ENCODE assay signal across 20 cellular contexts in the genomic region with DNA sequence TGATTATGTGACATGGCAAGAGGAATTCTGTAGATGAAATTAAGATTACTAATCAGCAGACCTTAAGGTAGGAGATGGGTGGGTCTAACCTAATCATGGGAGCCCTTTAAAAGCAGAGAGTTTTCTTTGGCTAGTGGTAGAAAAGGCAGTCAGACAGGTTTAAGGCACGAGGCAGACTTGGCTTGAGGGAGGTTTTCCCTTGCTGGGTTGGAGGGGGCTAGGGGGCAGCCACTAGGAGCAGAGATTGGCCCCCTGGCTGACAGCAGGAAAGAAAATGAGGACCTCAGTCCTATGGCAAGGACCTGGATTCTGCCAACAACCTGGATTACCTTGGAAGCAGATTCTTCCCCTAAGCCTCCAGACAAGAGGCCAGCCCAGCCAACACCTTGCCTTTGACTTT. TPM values are rescaled to one million over a fixed set of nuclear protein-coding genes. Genes with fewer than 3 reads are reported as not detected.
DNase-seq lines count a peak whose midpoint lies in the region; ATAC-seq, FAIRE-seq and TF ChIP-seq lines count a peak whose summit lies in the region.
"Had no signal": no experiment of that assay in that cellular context is flagged by ENCODE, and none has a peak within 500 bp of the region (broad histone marks: within the 10 kb centered on the region; RNA-seq: fewer than 3 reads in every experiment).

No MANE protein-coding gene starts in this region.

- TF ChIP-seq CTCF in Calu3 (IDR thresholded peaks at IDR 0.05; ENCODE audit: unreplicated experiment), result no peak
- TF ChIP-seq CTCF in WTC11 (IDR thresholded peaks at IDR 0.05), result no peak
- no peak for TF ChIP-seq CTCF in kidney (IDR thresholded peaks at IDR 0.05; ENCODE audit: borderline replicate concordance, extremely low read depth, insufficient read depth)
- TF ChIP-seq CTCF in GM13977 (IDR thresholded peaks at IDR 0.05; ENCODE audit: extremely low read depth, insufficient read depth, missing control alignments), result no peak

- CTCF ChIA-PET in Calu3 (lab: Charles Lee) (interaction anchor here (0.7 to 1.8 kb wide), 2 partner anchors 31 to 89 kb away, joined by 3 read pairs; partner anchors contain the start of gene DHCR24), WTC11 (lab: Charles Lee) (no interaction called here)

- no peak overlapping the region for H3K4me3 ChIP-seq in kidney (ENCODE audit: low read length in 2 of 2)

- no peaks in the 10 kb centered on the region for H3K9me3 Mint-ChIP-seq in Calu3 (ENCODE audit: low read depth, unreplicated experiment)
- no peaks in the 10 kb centered on the region for H3K9me3 Mint-ChIP-seq in WTC11
- H3K9me3 Mint-ChIP-seq: HFFc6; T-helper 2 cell treated with Interferon-gamma antibody and Interleukin-4, amounts not matched to agents 5 μg/mL and 100 μg/mL, for 36 hours had no signal

- H3K9ac ChIP-seq in kidney (ENCODE audit: low read length in 2 of 2), result no peak overlapping the region
- H3K9ac ChIP-seq: SK-N-SH had no signal

- no TSS peak for BruUV-seq in Calu3 (replicated peaks; lab: Mats Ljungman, UMichigan)

- intact Hi-C loops in Calu3 (cut with micrococcal nuclease; ENCODE audit: unreplicated experiment), result no loop called here
- intact Hi-C loops in kidney (cut with DNase I), result no loop called here

- no peaks in the 10 kb centered on the region for H3K36me3 ChIP-seq in kidney (ENCODE audit: control insufficient read depth in 1 of 2, insufficient read depth in 2 of 2, low read length in 2 of 2)

- H3K4me3 Mint-ChIP-seq in Calu3 (ENCODE audit: low read depth, unreplicated experiment) (no peak overlapping the region), WTC11 (no peak overlapping the region)
- H3K4me3 Mint-ChIP-seq: HFFc6; T-helper 2 cell treated with Interferon-gamma antibody and Interleukin-4, amounts not matched to agents 5 μg/mL and 100 μg/mL, for 36 hours had no signal

- H3K4me1 Mint-ChIP-seq in Calu3 (ENCODE audit: low read depth, unreplicated experiment), result peaks cover 59% of the 10 kb centered on the region
- H3K4me1 Mint-ChIP-seq in WTC11, result peaks cover 26% of the 10 kb centered on the region

- no peak for FAIRE-seq in kidney (lab: Jason Lieb, UNC)
- FAIRE-seq: GM19239 had no signal

- DNase-seq in Calu3 (no peak), ELF-1 (ENCODE audit: low read depth, low spot score) (peak; percentile 46), WTC11 (ENCODE audit: low spot score) (no peak), kidney (peak; percentile 22), GM13977 (ENCODE audit: low spot score) (no peak), AML-193 (lab: John Stamatoyannopoulos, UW) (no peak), cortex of kidney (lab: John Stamatoyannopoulos, UW) (no peak)
- no peak for DNase-seq in activated naive CD4-positive, alpha-beta T cell (lab: John Stamatoyannopoulos, UW)
- DNase-seq: GDM1, HFFc6, MM.1S, NCI-H1436 treated with DMSO at 0.1 percent for 48 hours, NCI-H524 treated with DMSO at 0.1 percent for 48 hours, RPMI8226 had no signal

- H3K4me1 ChIP-seq in kidney (ENCODE audit: control insufficient read depth in 1 of 2, insufficient read depth in 1 of 2, low read depth in 1 of 2, low read length in 2 of 2), result peaks cover 4 to 14% of the 10 kb centered on the region in 2 donors

- no peaks in the 10 kb centered on the region for H3K9me3 ChIP-seq in kidney (ENCODE audit: control insufficient read depth in 1 of 2, low read length in 2 of 2)
- H3K9me3 ChIP-seq: SK-N-SH had no signal

- in situ Hi-C loops in GM13977 (cut with MboI; ENCODE audit: low pct_unique_long_range_greater_than_20kb, low sequenced_read_pairs, unreplicated experiment), result no loop called here

- H3K27ac Mint-ChIP-seq in Calu3 (ENCODE audit: unreplicated experiment), result peak overlapping the region; percentile 15
- no peak overlapping the region for H3K27ac Mint-ChIP-seq in WTC11
- H3K27ac Mint-ChIP-seq: CD14-positive monocyte; HFFc6; T-helper 2 cell treated with Interferon-gamma antibody and Interleukin-4, amounts not matched to agents 5 μg/mL and 100 μg/mL, for 36 hours had no signal

- peak overlapping the region in 1 of 2 donors; percentile 9 for H3K27ac ChIP-seq in kidney (ENCODE audit: low read depth in 2 of 2, low read length in 2 of 2)

- ATAC-seq in WTC11, result no peak

- peaks cover 12% of the 10 kb centered on the region for H3K27me3 Mint-ChIP-seq in Calu3 (ENCODE audit: unreplicated experiment)
- peaks cover 23% of the 10 kb centered on the region for H3K27me3 Mint-ChIP-seq in WTC11 (ENCODE audit: low read depth)

- H3K36me3 Mint-ChIP-seq in Calu3 (ENCODE audit: insufficient read depth, unreplicated experiment) (peaks cover 4% of the 10 kb centered on the region), WTC11 (no peaks in the 10 kb centered on the region)

- POLR2A ChIA-PET in WTC11 (lab: Charles Lee), result no interaction called here

TF ChIP-seq in WTC11, 78 proteins besides CTCF, POLR2A, EP300 and RAD21:
- TF ChIP-seq NR2C2 (CRISPR knock-in tag; IDR thresholded peaks at IDR 0.05) (no peak), ZNF423 (CRISPR knock-in tag; IDR thresholded peaks at IDR 0.05) (no peak)
- TF ChIP-seq, protein P1, sequence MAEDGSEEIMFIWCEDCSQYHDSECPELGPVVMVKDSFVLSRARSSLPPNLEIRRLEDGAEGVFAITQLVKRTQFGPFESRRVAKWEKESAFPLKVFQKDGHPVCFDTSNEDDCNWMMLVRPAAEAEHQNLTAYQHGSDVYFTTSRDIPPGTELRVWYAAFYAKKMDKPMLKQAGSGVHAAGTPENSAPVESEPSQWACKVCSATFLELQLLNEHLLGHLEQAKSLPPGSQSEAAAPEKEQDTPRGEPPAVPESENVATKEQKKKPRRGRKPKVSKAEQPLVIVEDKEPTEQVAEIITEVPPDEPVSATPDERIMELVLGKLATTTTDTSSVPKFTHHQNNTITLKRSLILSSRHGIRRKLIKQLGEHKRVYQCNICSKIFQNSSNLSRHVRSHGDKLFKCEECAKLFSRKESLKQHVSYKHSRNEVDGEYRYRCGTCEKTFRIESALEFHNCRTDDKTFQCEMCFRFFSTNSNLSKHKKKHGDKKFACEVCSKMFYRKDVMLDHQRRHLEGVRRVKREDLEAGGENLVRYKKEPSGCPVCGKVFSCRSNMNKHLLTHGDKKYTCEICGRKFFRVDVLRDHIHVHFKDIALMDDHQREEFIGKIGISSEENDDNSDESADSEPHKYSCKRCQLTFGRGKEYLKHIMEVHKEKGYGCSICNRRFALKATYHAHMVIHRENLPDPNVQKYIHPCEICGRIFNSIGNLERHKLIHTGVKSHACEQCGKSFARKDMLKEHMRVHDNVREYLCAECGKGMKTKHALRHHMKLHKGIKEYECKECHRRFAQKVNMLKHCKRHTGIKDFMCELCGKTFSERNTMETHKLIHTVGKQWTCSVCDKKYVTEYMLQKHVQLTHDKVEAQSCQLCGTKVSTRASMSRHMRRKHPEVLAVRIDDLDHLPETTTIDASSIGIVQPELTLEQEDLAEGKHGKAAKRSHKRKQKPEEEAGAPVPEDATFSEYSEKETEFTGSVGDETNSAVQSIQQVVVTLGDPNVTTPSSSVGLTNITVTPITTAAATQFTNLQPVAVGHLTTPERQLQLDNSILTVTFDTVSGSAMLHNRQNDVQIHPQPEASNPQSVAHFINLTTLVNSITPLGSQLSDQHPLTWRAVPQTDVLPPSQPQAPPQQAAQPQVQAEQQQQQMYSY (CRISPR knock-in tag; IDR thresholded peaks at IDR 0.05), result 0 out of 2 replicates have a peak, but pooled peaks have one; percentile 17

RNA-seq across cellular contexts. Expression of gene TMEM61, which starts 4.7 kb away (rescaled TPM):
- 0.45 TPM in 1 of 2 replicates, not detected in the other for total RNA-seq in Calu3 (2022)
- total RNA-seq in WTC11 (2021), result 0.41 to 0.74 TPM (median 0.44 TPM) in 3 replicates
- total RNA-seq in kidney, result 7.0 TPM
- 42.7 TPM for polyA plus RNA-seq in kidney (ENCODE audit: insufficient read depth, low read depth, low replicate concordance)
- total RNA-seq: HFFc6, LHCN-M2 had no signal
- polyA plus RNA-seq: CD14-positive monocyte, SK-N-SH had no signal

RNA-seq across cellular contexts. Expression of gene BSND, which starts 23.0 kb away (rescaled TPM):
- total RNA-seq in Calu3 (2022), result not detected in 2 replicates
- 0.30 to 0.42 TPM (median 0.37 TPM) in 3 replicates for total RNA-seq in WTC11 (2021)
- 1.4 TPM for total RNA-seq in kidney
- polyA plus RNA-seq in kidney (ENCODE audit: insufficient read depth, low read depth, low replicate concordance), result 22.7 TPM
- total RNA-seq: H4, HFFc6, LHCN-M2 had no signal
- polyA plus RNA-seq: CD14-positive monocyte, SK-N-SH had no signal

Comparison
In these comparisons a context has a peak if more than half of its experiments do, and no peak if none do; other contexts are left out.
1. DNase-seq: peak in ELF-1 (single experiment) and kidney (single experiment); none in Calu3 (single experiment), WTC11 (single experiment), GM13977 (single experiment), AML-193 (0 of 2), activated naive CD4-positive, alpha-beta T cell (0 of 4) and cortex of kidney (single experiment).